ENCODE assay signal across 8 cellular contexts in the genomic region with DNA sequence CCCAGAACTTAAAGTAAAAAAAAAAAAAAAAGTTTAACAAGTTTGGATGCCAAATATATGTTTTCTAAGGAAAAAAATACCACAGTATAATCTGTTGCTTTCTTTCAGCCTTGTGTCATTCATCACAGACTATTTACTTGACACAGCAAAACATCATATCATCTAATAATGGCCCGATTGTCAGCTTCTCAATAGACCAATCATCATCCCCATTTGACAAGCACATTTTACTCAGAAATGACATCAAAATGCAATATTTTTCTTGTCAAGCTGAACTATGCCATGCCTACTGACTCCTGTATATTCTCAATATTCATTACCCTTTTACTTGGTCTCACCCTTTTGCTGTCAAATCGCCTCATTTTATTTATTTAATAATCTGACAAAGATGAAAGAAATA.
"Had no signal": no experiment of that assay in that cellular context is flagged by ENCODE, and none has a peak within 500 bp of the region (broad histone marks: within the 10 kb centered on the region; RNA-seq: fewer than 3 reads in every experiment).

No MANE protein-coding gene starts in this region.

- DNase-seq: GM23248, GOT3, H7, H9, HCEC 1CT, HFFc6 had no signal

- H3K9ac ChIP-seq: GM23248 had no signal

- H3K36me3 ChIP-seq: HAP-1 had no signal

- H3K4me2 ChIP-seq: GM23338 had no signal

- H3K27ac ChIP-seq: GM23248 had no signal

- H2AFZ ChIP-seq: GM23248, GM23338 had no signal

- H3K9me3 ChIP-seq: HAP-1 had no signal

- H3K4me3 ChIP-seq: GM23248, GM23338, HAP-1 had no signal
